In genomic region chr2:224659726-224660125, GRCh38 we compare ENCODE assay signal across 22 cellular contexts. TPM values are rescaled to one million over a fixed set of nuclear protein-coding genes. Genes with fewer than 3 reads are reported as not detected.
DNase-seq lines count a peak whose midpoint lies in the region; ATAC-seq and TF ChIP-seq lines count a peak whose summit lies in the region.
"Had no signal": no experiment of that assay in that cellular context is flagged by ENCODE, and none has a peak within 500 bp of the region (broad histone marks: within the 10 kb centered on the region; RNA-seq: fewer than 3 reads in every experiment).

No MANE protein-coding gene starts in this region.

- peak overlapping the region; percentile 43 for H3K4me3 ChIP-seq in OCI-LY3 (ENCODE audit: low read length)
- H3K4me3 ChIP-seq: BLaER1 treated with 17β-estradiol and CSF1 and Interleukin-3, amounts not matched to agents 10 nM and 100 nM; MG63; SJSA1 had no signal

- H3K27ac Mint-ChIP-seq in IgD-negative memory B cell (no peak overlapping the region), memory B cell (peak overlapping the region; percentile 11)
- H3K27ac Mint-ChIP-seq: CD4-positive, alpha-beta memory T cell had no signal

- H3K27me3 ChIP-seq in OCI-LY3 (ENCODE audit: low read depth, low read length), result no peaks in the 10 kb centered on the region
- H3K27me3 ChIP-seq: BLaER1 treated with 17β-estradiol and CSF1 and Interleukin-3, amounts not matched to agents 10 nM and 100 nM; MG63; SJSA1 had no signal

- in situ Hi-C loops in G401 (cut with HindIII; ENCODE audit: low sequenced_read_pairs), result no loop called here

- H3K4me2 ChIP-seq in OCI-LY3 (ENCODE audit: low read length), result peak overlapping the region; percentile 39
- H3K4me2 ChIP-seq: BLaER1 treated with 17β-estradiol and CSF1 and Interleukin-3, amounts not matched to agents 10 nM and 100 nM had no signal

- H3K36me3 Mint-ChIP-seq in IgD-negative memory B cell (peaks cover 5% of the 10 kb centered on the region), memory B cell (peaks cover 10% of the 10 kb centered on the region)

- H3K79me2 ChIP-seq in OCI-LY3 (ENCODE audit: low read length), result no peaks in the 10 kb centered on the region

- H3K4me1 ChIP-seq in OCI-LY3 (ENCODE audit: low read length), result peaks cover 13% of the 10 kb centered on the region
- H3K4me1 ChIP-seq: BLaER1 treated with 17β-estradiol and CSF1 and Interleukin-3, amounts not matched to agents 10 nM and 100 nM; Caco-2 had no signal

- peak overlapping the region; percentile 54; the same call in 1 of the 2 replicates for H2AFZ ChIP-seq in OCI-LY3 (ENCODE audit: low read depth, low read length)

- H3K9me3 Mint-ChIP-seq in IgD-negative memory B cell (peaks cover 6 to 14% (median 9%) of the 10 kb centered on the region in 3 donors), memory B cell (peaks cover 4% of the 10 kb centered on the region)

- H3K9me3 ChIP-seq in OCI-LY3 (ENCODE audit: insufficient read depth, low read length), result 0 out of 2 replicates have a peak, but pooled peaks cover 4% of the 10 kb centered on the region
- H3K9me3 ChIP-seq: Caco-2 had no signal

- no peak overlapping the region for H3K9ac ChIP-seq in OCI-LY3 (ENCODE audit: low read length)
- H3K9ac ChIP-seq: BLaER1 treated with 17β-estradiol and CSF1 and Interleukin-3, amounts not matched to agents 10 nM and 100 nM had no signal

- peaks cover 5 to 8% (median 7%) of the 10 kb centered on the region in 3 donors for H3K4me1 Mint-ChIP-seq in IgD-negative memory B cell
- peaks cover 6% of the 10 kb centered on the region for H3K4me1 Mint-ChIP-seq in memory B cell
- H3K4me1 Mint-ChIP-seq: CD4-positive, alpha-beta memory T cell had no signal

- no peaks in the 10 kb centered on the region for H4K20me1 ChIP-seq in OCI-LY3 (ENCODE audit: insufficient read depth, low read length)
- H4K20me1 ChIP-seq: BLaER1 treated with 17β-estradiol and CSF1 and Interleukin-3, amounts not matched to agents 10 nM and 100 nM had no signal

- no peak for TF ChIP-seq CTCF in OCI-LY3 (IDR thresholded peaks at IDR 0.05; ENCODE audit: low read depth, low read length)

- no peaks in the 10 kb centered on the region for H3K27me3 Mint-ChIP-seq in IgD-negative memory B cell
- H3K27me3 Mint-ChIP-seq in memory B cell, result peaks cover 1% of the 10 kb centered on the region

- no peak overlapping the region for H3K27ac ChIP-seq in OCI-LY3 (ENCODE audit: low read length)
- H3K27ac ChIP-seq: 22Rv1; BLaER1 treated with 17β-estradiol and CSF1 and Interleukin-3, amounts not matched to agents 10 nM and 100 nM; SJSA1 had no signal

- ATAC-seq in memory B cell (ENCODE audit: low read depth) (peak; percentile 31), HG02759 (IDR thresholded peaks at IDR 0.05; ENCODE audit: unreplicated experiment) (no peak)

- DNase-seq in NCI-H2029 treated with DMSO at 0.1 percent for 48 hours (lab: John Stamatoyannopoulos, UW), result peak; percentile 27
- no peak for DNase-seq in NCI-H2029 (lab: John Stamatoyannopoulos, UW)
- DNase-seq in memory B cell (ENCODE audit: low spot score in 2 of 2), result no peak
- no peak for DNase-seq in G401 (ENCODE audit: low spot score)
- DNase-seq in NCI-H146 treated with DMSO at 0.1 percent for 48 hours (lab: John Stamatoyannopoulos, UW; ENCODE audit: unreplicated experiment), result no peak
- DNase-seq: ACHN; Caco-2; CD4-positive, alpha-beta memory T cell; DMS 273 treated with DMSO at 0.1 percent for 48 hours; DMS79 treated with DMSO at 0.1 percent for 48 hours; IMR-90; MG63; NCI-H1417 treated with DMSO at 0.1 percent for 48 hours; NCI-H187 treated with DMSO at 0.1 percent for 48 hours; NCI-H2171 treated with DMSO at 0.1 percent for 48 hours had no signal

- no peaks in the 10 kb centered on the region for H3K36me3 ChIP-seq in OCI-LY3 (replicated peaks; ENCODE audit: low read depth, low read length)
- H3K36me3 ChIP-seq: MG63, SJSA1 had no signal

- H3K4me3 Mint-ChIP-seq in IgD-negative memory B cell (peak overlapping the region in 3 of 4 donors; percentile 13 to 53 (median 30)), memory B cell (peak overlapping the region; percentile 59)
- H3K4me3 Mint-ChIP-seq: CD4-positive, alpha-beta memory T cell had no signal

RNA-seq across cellular contexts. Expression of gene CCDC195, which starts 56.4 kb away (rescaled TPM):
- polyA plus RNA-seq in IgD-negative memory B cell, result not detected
- total RNA-seq in G401 (2014; rRNA removed; shearing (Covaris generic)), result not detected in 2 replicates
- total RNA-seq: Caco-2; CD4-positive, alpha-beta memory T cell; IMR-90; SJSA1; T-helper 1 cell treated with Interleukin-12 subunit alpha and Interleukin-12 subunit beta and Interleukin-4 antibody, amounts not matched to agents 30 ng/mL and 1 ng/mL, for 36 hours had no signal
- polyA plus RNA-seq: CD4-positive, alpha-beta memory T cell; IMR-90 had no signal
